In the genomic region with DNA sequence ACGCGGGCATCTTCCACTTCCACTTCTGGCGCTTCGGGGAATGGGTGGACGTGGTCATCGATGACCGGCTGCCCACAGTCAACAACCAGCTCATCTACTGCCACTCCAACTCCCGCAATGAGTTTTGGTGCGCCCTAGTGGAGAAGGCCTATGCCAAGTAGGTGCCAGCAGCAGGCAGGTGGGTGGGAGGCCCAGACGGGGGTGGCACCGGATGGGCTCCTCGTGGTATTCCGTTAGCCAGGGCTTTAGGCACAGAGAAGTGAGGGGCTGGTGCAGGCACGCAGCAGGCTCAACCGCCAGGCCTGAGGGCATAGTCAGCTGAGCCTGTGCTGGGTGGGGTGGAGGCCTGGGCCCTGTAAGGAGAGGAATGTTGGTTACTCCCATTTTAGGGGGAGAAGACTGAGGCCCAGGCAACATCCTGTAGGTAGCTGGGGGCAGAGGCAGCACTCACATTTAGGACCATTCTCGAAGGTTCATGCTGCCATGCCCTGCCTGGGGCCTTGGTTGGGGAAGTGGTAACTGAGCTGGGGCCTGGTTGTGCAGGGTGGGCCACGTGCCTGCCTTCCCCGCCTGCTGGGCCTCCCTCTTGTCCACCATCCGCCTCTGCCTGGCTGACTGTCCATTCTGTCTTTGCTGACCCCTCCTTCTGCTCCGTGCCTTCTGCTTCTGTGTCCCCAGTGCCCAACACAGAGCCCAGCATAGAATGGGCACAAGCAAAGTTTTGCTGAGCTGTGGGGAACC, we compare ENCODE assay signal across 29 cellular contexts. TPM values are rescaled to one million over a fixed set of nuclear protein-coding genes. Genes with fewer than 3 reads are reported as not detected.
"Had no signal": no experiment of that assay in that cellular context is flagged by ENCODE, and none has a peak within 500 bp of the region (broad histone marks: within the 10 kb centered on the region; RNA-seq: fewer than 3 reads in every experiment).

No MANE protein-coding gene starts in this region.

- H3K27me3 Mint-ChIP-seq: activated naive CD8-positive, alpha-beta T cell; central memory CD8-positive, alpha-beta T cell; effector memory CD8-positive, alpha-beta T cell had no signal

- H3K36me3 ChIP-seq: gastrocnemius medialis, neutrophil, pancreas, uterus had no signal

- H3K4me3 Mint-ChIP-seq: activated B cell treated with CpG ODN at 0.5 μM for 24 hours; activated naive CD8-positive, alpha-beta T cell; activated T-cell treated with anti-CD3 and anti-CD28 coated beads, Interleukin-2, amount 50 U/mL, for 4 hours; central memory CD8-positive, alpha-beta T cell; effector memory CD8-positive, alpha-beta T cell; natural killer cell; stimulated activated memory B cell treated with anti-CD40 and anti-IgM and Interleukin-4, amounts not matched to agents 10 μg/mL and 1 μg/mL and 100 μg/mL, for 72 hours had no signal

- ATAC-seq: activated T-cell treated with anti-CD3 and anti-CD28 coated beads, Interleukin-2, amount 50 U/mL, for 4 hours; effector memory CD8-positive, alpha-beta T cell; gastrocnemius medialis; left ventricle myocardium superior; natural killer cell; stimulated activated memory B cell treated with anti-CD40 and anti-IgM and Interleukin-4, amounts not matched to agents 10 μg/mL and 1 μg/mL and 100 μg/mL, for 72 hours had no signal

- DNase-seq: activated B cell treated with CpG ODN at 0.5 μM for 24 hours; activated CD4-positive, alpha-beta T cell treated with anti-CD3 and anti-CD28 coated beads for 4 hours; activated CD8-positive, alpha-beta memory T cell treated with anti-CD3 and anti-CD28 coated beads, Interleukin-2, amount 50 U/mL, for 48 hours; activated T-cell treated with anti-CD3 and anti-CD28 coated beads, Interleukin-2, amount 50 U/mL, for 4 hours; colonic mucosa; dorsolateral prefrontal cortex; effector memory CD8-positive, alpha-beta T cell; gastrocnemius medialis; hippocampal formation; left ventricle myocardium superior; mammary epithelial cell; midbrain; natural killer cell; T1000; transverse colon; uterus had no signal

- FAIRE-seq: astrocyte, pancreas had no signal

- H3K9me3 ChIP-seq: colonic mucosa, esophagus muscularis mucosa, gastrocnemius medialis, neutrophil, pancreas, right lobe of liver, transverse colon, uterus had no signal

- H3K4me1 Mint-ChIP-seq: central memory CD8-positive, alpha-beta T cell; stimulated activated memory B cell treated with anti-CD40 and anti-IgM and Interleukin-4, amounts not matched to agents 10 μg/mL and 1 μg/mL and 100 μg/mL, for 72 hours had no signal

- H3K27ac Mint-ChIP-seq: activated B cell treated with CpG ODN at 0.5 μM for 24 hours; activated naive CD8-positive, alpha-beta T cell; activated T-helper 2 cell treated with anti-CD3 and anti-CD28 coated beads, Interferon-gamma antibody, Interleukin-2, Interleukin-4, amounts not matched to agents 10 μg/mL and 5 μg/mL and 100 μg/mL, durations not matched to agents 14 hours and 24 hours and 36 hours; effector memory CD8-positive, alpha-beta T cell; natural killer cell; stimulated activated memory B cell treated with anti-CD40 and anti-IgM and Interleukin-4, amounts not matched to agents 10 μg/mL and 1 μg/mL and 100 μg/mL, for 72 hours had no signal

- H3K9me3 Mint-ChIP-seq: activated B cell treated with CpG ODN at 0.5 μM for 24 hours; activated T-cell treated with anti-CD3 and anti-CD28 coated beads, Interleukin-2, amount 50 U/mL, for 4 hours; activated T-helper 2 cell treated with anti-CD3 and anti-CD28 coated beads, Interferon-gamma antibody, Interleukin-2, Interleukin-4, amounts not matched to agents 10 μg/mL and 5 μg/mL and 100 μg/mL, durations not matched to agents 14 hours and 24 hours and 36 hours; central memory CD8-positive, alpha-beta T cell; effector memory CD8-positive, alpha-beta T cell; natural killer cell; stimulated activated memory B cell treated with anti-CD40 and anti-IgM and Interleukin-4, amounts not matched to agents 10 μg/mL and 1 μg/mL and 100 μg/mL, for 72 hours had no signal

- H3K4me3 ChIP-seq: colonic mucosa, dorsolateral prefrontal cortex, esophagus muscularis mucosa, gastrocnemius medialis, pancreas, right lobe of liver, skin epidermis, transverse colon, uterus had no signal

- H3K27me3 ChIP-seq: colonic mucosa, dorsolateral prefrontal cortex, esophagus muscularis mucosa, gastrocnemius medialis, neutrophil, pancreas, right lobe of liver, transverse colon, uterus had no signal

- H3K4me1 ChIP-seq: gastrocnemius medialis, uterus had no signal

- H3K27ac ChIP-seq: colonic mucosa, dorsolateral prefrontal cortex, esophagus muscularis mucosa, gastrocnemius medialis, neutrophil, pancreas, right lobe of liver, skin epidermis, transverse colon, uterus had no signal

- H3K36me3 Mint-ChIP-seq: activated naive CD8-positive, alpha-beta T cell; natural killer cell; stimulated activated memory B cell treated with anti-CD40 and anti-IgM and Interleukin-4, amounts not matched to agents 10 μg/mL and 1 μg/mL and 100 μg/mL, for 72 hours had no signal

RNA-seq across cellular contexts. Expression of a gene that starts 10.2 kb away (rescaled TPM):
- total RNA-seq: activated B cell treated with CpG ODN at 0.5 μM for 24 hours; activated CD8-positive, alpha-beta memory T cell treated with anti-CD3 and anti-CD28 coated beads for 36 hours; activated T-cell treated with anti-CD3 and anti-CD28 coated beads, Interleukin-2, amount 50 U/mL, for 4 hours; activated T-helper 2 cell treated with anti-CD3 and anti-CD28 coated beads, Interferon-gamma antibody, Interleukin-2, Interleukin-4, amounts not matched to agents 10 μg/mL and 5 μg/mL and 100 μg/mL, durations not matched to agents 14 hours and 24 hours and 36 hours; esophagus muscularis mucosa; gastrocnemius medialis; left ventricle myocardium superior; mammary epithelial cell; pulmonary artery endothelial cell; temporal lobe had no signal
- polyA plus RNA-seq: mammary epithelial cell had no signal
